In the genomic region with DNA sequence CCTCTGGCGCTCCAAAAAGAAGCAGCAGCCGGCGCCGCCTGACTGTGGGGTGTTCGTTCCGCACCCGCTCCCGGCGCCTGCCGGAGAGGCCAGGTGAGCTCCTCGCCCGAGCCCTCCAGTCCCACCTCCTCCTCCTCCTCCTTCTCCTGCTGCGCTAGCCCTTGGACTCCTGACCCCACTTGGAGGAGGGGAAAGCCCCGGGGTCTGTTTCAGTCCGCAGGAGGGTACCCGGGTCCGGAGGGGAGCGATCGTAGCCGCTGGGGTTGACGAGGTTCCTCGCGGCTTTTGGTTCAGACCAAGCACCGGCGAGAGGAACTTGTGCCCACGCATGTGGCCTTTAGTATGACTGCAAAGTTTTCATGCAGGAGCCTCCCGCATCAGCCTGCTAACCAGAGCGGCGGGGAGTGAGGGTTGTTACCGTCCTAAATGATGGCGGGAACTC, we compare ENCODE assay signal across 1 cellular context.
A peak's percentile ranks its signal among the peaks of the same experiment; 100 is the strongest.
TF ChIP-seq lines count a peak whose summit lies in the region.

No MANE protein-coding gene starts in this region.

TF ChIP-seq in HepG2, 621 proteins besides CTCF, POLR2A, EP300 and RAD21:
- TF ChIP-seq ZNF451 (CRISPR knock-in tag; IDR thresholded peaks at IDR 0.05) (0 out of 2 replicates have a peak, but pooled peaks have one; percentile 16), FUBP1 (CRISPR knock-in tag; IDR thresholded peaks at IDR 0.05; ENCODE audit: borderline replicate concordance) (no peak)
